Comparison of ENCODE assay signal across 1 cellular context in the genomic region with DNA sequence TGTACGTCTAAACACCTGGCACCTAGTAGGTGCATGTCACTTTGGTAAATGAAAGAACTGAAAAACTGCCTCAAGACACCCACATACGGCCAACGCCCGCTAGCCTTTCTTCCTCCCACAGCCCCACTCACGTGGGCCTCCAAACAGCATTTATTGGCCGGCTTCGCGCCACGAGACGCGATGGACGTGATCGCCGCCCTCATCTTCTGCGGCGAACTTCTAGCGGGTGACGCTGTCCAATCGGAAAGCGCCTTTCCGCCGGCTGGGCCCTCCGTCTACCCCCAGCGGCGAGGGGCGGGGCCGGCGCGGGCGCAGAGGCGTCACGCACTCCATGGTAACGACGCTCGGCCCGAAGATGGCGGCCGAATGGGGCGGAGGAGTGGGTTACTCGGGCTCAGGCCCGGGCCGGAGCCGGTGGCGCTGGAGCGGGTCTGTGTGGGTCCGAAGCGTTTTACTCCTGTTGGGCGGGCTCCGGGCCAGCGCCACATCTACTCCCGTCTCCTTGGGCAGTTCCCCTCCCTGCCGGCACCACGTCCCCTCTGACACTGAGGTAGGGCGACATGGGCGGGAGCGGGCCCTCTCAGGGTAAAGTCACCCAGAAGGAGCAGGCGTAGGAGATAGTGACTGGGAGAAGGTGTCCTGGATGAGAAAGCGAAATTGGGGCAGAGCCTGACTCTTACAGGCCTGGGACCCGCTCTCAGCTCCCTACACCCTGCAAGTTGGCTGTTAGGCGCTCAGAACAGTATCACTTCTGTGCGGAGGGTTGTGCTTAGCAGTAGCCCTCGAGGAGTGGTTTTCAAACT.
A peak's percentile ranks its signal among the peaks of the same experiment; 100 is the strongest.
TF ChIP-seq lines count a peak whose summit lies in the region.

A gene with protein sequence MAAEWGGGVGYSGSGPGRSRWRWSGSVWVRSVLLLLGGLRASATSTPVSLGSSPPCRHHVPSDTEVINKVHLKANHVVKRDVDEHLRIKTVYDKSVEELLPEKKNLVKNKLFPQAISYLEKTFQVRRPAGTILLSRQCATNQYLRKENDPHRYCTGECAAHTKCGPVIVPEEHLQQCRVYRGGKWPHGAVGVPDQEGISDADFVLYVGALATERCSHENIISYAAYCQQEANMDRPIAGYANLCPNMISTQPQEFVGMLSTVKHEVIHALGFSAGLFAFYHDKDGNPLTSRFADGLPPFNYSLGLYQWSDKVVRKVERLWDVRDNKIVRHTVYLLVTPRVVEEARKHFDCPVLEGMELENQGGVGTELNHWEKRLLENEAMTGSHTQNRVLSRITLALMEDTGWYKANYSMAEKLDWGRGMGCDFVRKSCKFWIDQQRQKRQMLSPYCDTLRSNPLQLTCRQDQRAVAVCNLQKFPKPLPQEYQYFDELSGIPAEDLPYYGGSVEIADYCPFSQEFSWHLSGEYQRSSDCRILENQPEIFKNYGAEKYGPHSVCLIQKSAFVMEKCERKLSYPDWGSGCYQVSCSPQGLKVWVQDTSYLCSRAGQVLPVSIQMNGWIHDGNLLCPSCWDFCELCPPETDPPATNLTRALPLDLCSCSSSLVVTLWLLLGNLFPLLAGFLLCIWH (plus strand): TSS at position 327 of the 803 bp plus-strand sequence. CDS start 29 bp downstream, at position 356.

TF ChIP-seq in HepG2, 621 proteins besides CTCF, POLR2A, EP300 and RAD21 (continued from another document and continues in another):
- 0 out of 2 replicates have a peak, but pooled peaks have one; percentile 52 for TF ChIP-seq ISL2 (CRISPR knock-in tag; IDR thresholded peaks at IDR 0.05)
- TF ChIP-seq HNRNPH1 (optimal IDR thresholded peaks at IDR 0.05; ENCODE audit: low read depth, low read length) = no peak
- TF ChIP-seq KAT2B (IDR thresholded peaks at IDR 0.05; ENCODE audit: borderline replicate concordance, low read depth, low read length) = no peak
- TF ChIP-seq, protein P1, sequence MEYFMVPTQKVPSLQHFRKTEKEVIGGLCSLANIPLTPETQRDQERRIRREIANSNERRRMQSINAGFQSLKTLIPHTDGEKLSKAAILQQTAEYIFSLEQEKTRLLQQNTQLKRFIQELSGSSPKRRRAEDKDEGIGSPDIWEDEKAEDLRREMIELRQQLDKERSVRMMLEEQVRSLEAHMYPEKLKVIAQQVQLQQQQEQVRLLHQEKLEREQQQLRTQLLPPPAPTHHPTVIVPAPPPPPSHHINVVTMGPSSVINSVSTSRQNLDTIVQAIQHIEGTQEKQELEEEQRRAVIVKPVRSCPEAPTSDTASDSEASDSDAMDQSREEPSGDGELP (IDR thresholded peaks at IDR 0.05; ENCODE audit: borderline replicate concordance, low read depth) = peak; percentile 72; the same call in 1 of the 2 replicates
- peak; percentile 75 for TF ChIP-seq SRSF1 (optimal IDR thresholded peaks at IDR 0.05; ENCODE audit: low read depth, low read length)
- TF ChIP-seq ZNF3 (CRISPR knock-in tag; IDR thresholded peaks at IDR 0.05) = no peak
- no peak for TF ChIP-seq HNRNPUL1 (IDR thresholded peaks at IDR 0.05; ENCODE audit: low read depth, low read length)
- no peak; the same call in none of the 2 replicates for TF ChIP-seq SOX5 (CRISPR knock-in tag; IDR thresholded peaks at IDR 0.05; ENCODE audit: borderline replicate concordance)
- TF ChIP-seq CBX1 (IDR thresholded peaks at IDR 0.05; ENCODE audit: low read depth) = no peak
- TF ChIP-seq ZHX2 (IDR thresholded peaks at IDR 0.05; ENCODE audit: low read depth) = peak; percentile 97
- no peak for TF ChIP-seq ZHX2 (CRISPR knock-in tag; IDR thresholded peaks at IDR 0.05; ENCODE audit: borderline replicate concordance)
- no peak; the same call in 1 of the 2 replicates for TF ChIP-seq ZKSCAN8 (CRISPR knock-in tag; IDR thresholded peaks at IDR 0.05; ENCODE audit: borderline replicate concordance)
- TF ChIP-seq ZNF24 (IDR thresholded peaks at IDR 0.05) = no peak
- TF ChIP-seq MZF1 (CRISPR knock-in tag; IDR thresholded peaks at IDR 0.05; ENCODE audit: borderline replicate concordance) = no peak
- TF ChIP-seq RXRB (CRISPR knock-in tag; IDR thresholded peaks at IDR 0.05; ENCODE audit: borderline replicate concordance) = 0 out of 2 replicates have a peak, but pooled peaks have one; percentile 39
- no peak for TF ChIP-seq ZSCAN22 (CRISPR knock-in tag; IDR thresholded peaks at IDR 0.05)
- TF ChIP-seq, protein P2, sequence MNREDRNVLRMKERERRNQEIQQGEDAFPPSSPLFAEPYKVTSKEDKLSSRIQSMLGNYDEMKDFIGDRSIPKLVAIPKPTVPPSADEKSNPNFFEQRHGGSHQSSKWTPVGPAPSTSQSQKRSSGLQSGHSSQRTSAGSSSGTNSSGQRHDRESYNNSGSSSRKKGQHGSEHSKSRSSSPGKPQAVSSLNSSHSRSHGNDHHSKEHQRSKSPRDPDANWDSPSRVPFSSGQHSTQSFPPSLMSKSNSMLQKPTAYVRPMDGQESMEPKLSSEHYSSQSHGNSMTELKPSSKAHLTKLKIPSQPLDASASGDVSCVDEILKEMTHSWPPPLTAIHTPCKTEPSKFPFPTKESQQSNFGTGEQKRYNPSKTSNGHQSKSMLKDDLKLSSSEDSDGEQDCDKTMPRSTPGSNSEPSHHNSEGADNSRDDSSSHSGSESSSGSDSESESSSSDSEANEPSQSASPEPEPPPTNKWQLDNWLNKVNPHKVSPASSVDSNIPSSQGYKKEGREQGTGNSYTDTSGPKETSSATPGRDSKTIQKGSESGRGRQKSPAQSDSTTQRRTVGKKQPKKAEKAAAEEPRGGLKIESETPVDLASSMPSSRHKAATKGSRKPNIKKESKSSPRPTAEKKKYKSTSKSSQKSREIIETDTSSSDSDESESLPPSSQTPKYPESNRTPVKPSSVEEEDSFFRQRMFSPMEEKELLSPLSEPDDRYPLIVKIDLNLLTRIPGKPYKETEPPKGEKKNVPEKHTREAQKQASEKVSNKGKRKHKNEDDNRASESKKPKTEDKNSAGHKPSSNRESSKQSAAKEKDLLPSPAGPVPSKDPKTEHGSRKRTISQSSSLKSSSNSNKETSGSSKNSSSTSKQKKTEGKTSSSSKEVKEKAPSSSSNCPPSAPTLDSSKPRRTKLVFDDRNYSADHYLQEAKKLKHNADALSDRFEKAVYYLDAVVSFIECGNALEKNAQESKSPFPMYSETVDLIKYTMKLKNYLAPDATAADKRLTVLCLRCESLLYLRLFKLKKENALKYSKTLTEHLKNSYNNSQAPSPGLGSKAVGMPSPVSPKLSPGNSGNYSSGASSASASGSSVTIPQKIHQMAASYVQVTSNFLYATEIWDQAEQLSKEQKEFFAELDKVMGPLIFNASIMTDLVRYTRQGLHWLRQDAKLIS (CRISPR knock-in tag; IDR thresholded peaks at IDR 0.05) = no peak
- TF ChIP-seq MNT (IDR thresholded peaks at IDR 0.05) = peak; percentile 65
- no peak for TF ChIP-seq SKI (IDR thresholded peaks at IDR 0.05; ENCODE audit: partially characterized antibody)
- TF ChIP-seq SMARCE1 (IDR thresholded peaks at IDR 0.05; ENCODE audit: borderline replicate concordance) = no peak
- no peak for TF ChIP-seq TEAD2 (CRISPR knock-in tag; IDR thresholded peaks at IDR 0.05)
- no peak for TF ChIP-seq EED (CRISPR knock-in tag; IDR thresholded peaks at IDR 0.05)
- 0 out of 2 replicates have a peak, but pooled peaks have one; percentile 34 for TF ChIP-seq TOPORS (CRISPR knock-in tag; IDR thresholded peaks at IDR 0.05)
- no peak for TF ChIP-seq ELF1 (CRISPR knock-in tag; IDR thresholded peaks at IDR 0.05)
- 0 out of 2 replicates have a peak, but pooled peaks have one; percentile 33 for TF ChIP-seq FOXO1 (CRISPR knock-in tag; IDR thresholded peaks at IDR 0.05)
- no peak for TF ChIP-seq SYNCRIP (IDR thresholded peaks at IDR 0.05; ENCODE audit: insufficient read depth, low read depth, low read length)
- TF ChIP-seq ATF1 (CRISPR knock-in tag; IDR thresholded peaks at IDR 0.05) = peak; percentile 85
- peak; percentile 59 for TF ChIP-seq ERF (CRISPR knock-in tag; IDR thresholded peaks at IDR 0.05)
- TF ChIP-seq ZMYM2 (CRISPR knock-in tag; IDR thresholded peaks at IDR 0.05) = no peak
- no peak for TF ChIP-seq PLRG1 (conservative IDR thresholded peaks at IDR 0.05)
- TF ChIP-seq ZNF768 (CRISPR knock-in tag; IDR thresholded peaks at IDR 0.05) = 0 out of 2 replicates have a peak, but pooled peaks have one; percentile 18
- peak; percentile 55; the same call in 1 of the 2 replicates for TF ChIP-seq RFXAP (CRISPR knock-in tag; IDR thresholded peaks at IDR 0.05; ENCODE audit: borderline replicate concordance)
- no peak; the same call in 1 of the 2 replicates for TF ChIP-seq MEIS2 (CRISPR knock-in tag; IDR thresholded peaks at IDR 0.05)
- no peak for TF ChIP-seq FOXK2 (IDR thresholded peaks at IDR 0.05)
- no peak for TF ChIP-seq GZF1 (CRISPR knock-in tag; IDR thresholded peaks at IDR 0.05)
- TF ChIP-seq ZNF646 (CRISPR knock-in tag; IDR thresholded peaks at IDR 0.05) = no peak
- TF ChIP-seq TRIM24 (CRISPR knock-in tag; IDR thresholded peaks at IDR 0.05) = no peak
